Comparison of ENCODE assay signal across 17 cellular contexts in genomic region chr2:61492476-61492875, GRCh38. TPM values are rescaled to one million over a fixed set of nuclear protein-coding genes. Genes with fewer than 3 reads are reported as not detected.
DNase-seq lines count a peak whose midpoint lies in the region; ATAC-seq and TF ChIP-seq lines count a peak whose summit lies in the region.
"Had no signal": no experiment of that assay in that cellular context is flagged by ENCODE, and none has a peak within 500 bp of the region (broad histone marks: within the 10 kb centered on the region; RNA-seq: fewer than 3 reads in every experiment).

No MANE protein-coding gene starts in this region.

- no peak overlapping the region for H3K14ac ChIP-seq in H9 (ENCODE audit: insufficient read depth, low read length)

- no peaks in the 10 kb centered on the region for H3K27me3 Mint-ChIP-seq in MCF 10A (ENCODE audit: insufficient read depth, unreplicated experiment)
- no peaks in the 10 kb centered on the region for H3K27me3 Mint-ChIP-seq in Caco-2 (ENCODE audit: insufficient read depth, unreplicated experiment)
- no peaks in the 10 kb centered on the region for H3K27me3 Mint-ChIP-seq in activated naive CD8-positive, alpha-beta T cell treated with anti-CD3 and anti-CD28 coated beads, Interleukin-2, amount 50 U/mL, for 24 hours
- H3K27me3 Mint-ChIP-seq in progenitor cell of endocrine pancreas, result no peaks in the 10 kb centered on the region
- H3K27me3 Mint-ChIP-seq in H9 (ENCODE audit: low read depth), result no peaks in the 10 kb centered on the region

- no peak overlapping the region for H3K4me2 ChIP-seq in H9 (ENCODE audit: insufficient read depth, insufficient read length, low read length)

- no peak overlapping the region for H2AFZ ChIP-seq in H9 (ENCODE audit: low read length)

- no peak overlapping the region for H2BK20ac ChIP-seq in H9 (ENCODE audit: low read depth, low read length, poor library complexity, severe bottlenecking)

- no peak for TF ChIP-seq POLR2A in breast epithelium (IDR thresholded peaks at IDR 0.05)

- H3K4ac ChIP-seq in H9 (ENCODE audit: low read depth, low read length), result no peak overlapping the region

- no peak overlapping the region for H2BK15ac ChIP-seq in H9 (ENCODE audit: low read depth, low read length)

- no peak overlapping the region for H2AK5ac ChIP-seq in H9 (ENCODE audit: insufficient read length, low read length)

- H3K23me2 ChIP-seq in H9 (ENCODE audit: insufficient read length, low read depth, low read length, poor library complexity, severe bottlenecking), result no peaks in the 10 kb centered on the region

- no peak overlapping the region for H3K18ac ChIP-seq in H9 (ENCODE audit: insufficient read length, low read depth, low read length)

- H3K27ac ChIP-seq in breast epithelium, result no peak overlapping the region
- H3K27ac ChIP-seq in H9 (ENCODE audit: insufficient read length, low read depth, low read length), result no peak overlapping the region

- no peaks in the 10 kb centered on the region for H4K20me1 ChIP-seq in H9 (ENCODE audit: control insufficient read depth, insufficient read depth, insufficient read length)

- H4K5ac ChIP-seq in H9 (ENCODE audit: insufficient read length, low read depth, low read length), result no peak overlapping the region

- H3K4me1 ChIP-seq in breast epithelium (no peaks in the 10 kb centered on the region), Caco-2 (no peaks in the 10 kb centered on the region), H9 (ENCODE audit: insufficient read depth, low read length) (no peaks in the 10 kb centered on the region)

- TSS peak; percentile 65 for BruUV-seq in MCF 10A (replicated peaks; lab: Mats Ljungman, UMichigan)
- TSS peak; percentile 84 for BruUV-seq in Caco-2 (replicated peaks; lab: Mats Ljungman, UMichigan)

- H4K8ac ChIP-seq in H9 (replicated peaks; ENCODE audit: insufficient read length, low read depth, low read length), result no peak overlapping the region

- no peak for ATAC-seq in activated naive CD8-positive, alpha-beta T cell treated with anti-CD3 and anti-CD28 coated beads, Interleukin-2, amount 50 U/mL, for 24 hours
- ATAC-seq: Panc1, Right ventricle myocardium inferior had no signal

- H3K56ac ChIP-seq in H9 (ENCODE audit: insufficient read length, low read depth, low read length), result no peak overlapping the region

- H3K4me1 Mint-ChIP-seq in MCF 10A (ENCODE audit: insufficient read depth, unreplicated experiment) (peaks cover 11% of the 10 kb centered on the region), Caco-2 (ENCODE audit: low read depth, unreplicated experiment) (no peaks in the 10 kb centered on the region), progenitor cell of endocrine pancreas (ENCODE audit: low read depth) (no peaks in the 10 kb centered on the region), H9 (no peaks in the 10 kb centered on the region)
- H3K4me1 Mint-ChIP-seq in activated naive CD8-positive, alpha-beta T cell treated with anti-CD3 and anti-CD28 coated beads, Interleukin-2, amount 50 U/mL, for 24 hours, result peaks cover 24% of the 10 kb centered on the region

- no peak overlapping the region for H2BK120ac ChIP-seq in H9 (ENCODE audit: low read depth, low read length, poor library complexity, severe bottlenecking)

- no peak overlapping the region for H2BK5ac ChIP-seq in H9 (ENCODE audit: insufficient read length, low read length)

- H3K36me3 Mint-ChIP-seq in MCF 10A (ENCODE audit: insufficient read depth, unreplicated experiment) (peaks cover 96% of the 10 kb centered on the region), Caco-2 (ENCODE audit: insufficient read depth, unreplicated experiment) (peaks cover 98% of the 10 kb centered on the region), progenitor cell of endocrine pancreas (ENCODE audit: insufficient read depth) (peaks cover 30% of the 10 kb centered on the region), H9 (ENCODE audit: insufficient read depth in 1 of 3, low read depth in 3 of 3) (peaks cover 60 to 97% (median 93%) of the 10 kb centered on the region in 3 experiments; a peak in 6 of 7 replicates)
- peaks cover 71% of the 10 kb centered on the region for H3K36me3 Mint-ChIP-seq in activated naive CD8-positive, alpha-beta T cell treated with anti-CD3 and anti-CD28 coated beads, Interleukin-2, amount 50 U/mL, for 24 hours (ENCODE audit: low read depth)

- H3K4me3 Mint-ChIP-seq in MCF 10A (ENCODE audit: unreplicated experiment) (no peak overlapping the region), Caco-2 (ENCODE audit: unreplicated experiment) (no peak overlapping the region), progenitor cell of endocrine pancreas (ENCODE audit: low read depth) (no peak overlapping the region), H9 (no peak overlapping the region)
- H3K4me3 Mint-ChIP-seq in activated naive CD8-positive, alpha-beta T cell treated with anti-CD3 and anti-CD28 coated beads, Interleukin-2, amount 50 U/mL, for 24 hours, result no peak overlapping the region

- no peaks in the 10 kb centered on the region for H3K27me3 ChIP-seq in breast epithelium
- H3K27me3 ChIP-seq in Caco-2 (replicated peaks; ENCODE audit: control insufficient read depth, insufficient read depth, low read length), result no peaks in the 10 kb centered on the region
- H3K27me3 ChIP-seq in H9 (ENCODE audit: insufficient read depth, low read length), result no peaks in the 10 kb centered on the region

- POLR2A ChIA-PET in MCF 10A (lab: Yijun Ruan, JAX), result interaction anchor here (1.0 to 2.1 kb wide), 2 partner anchors 15 to 46 kb away, joined by 4 to 7 read pairs; partner anchors contain the start of gene XPO1
- POLR2A ChIA-PET in Caco-2 (lab: Charles Lee), result no interaction called here

- no peak overlapping the region for H3T11ph ChIP-seq in H9 (ENCODE audit: low read length)

- H3K79me1 ChIP-seq in H9 (ENCODE audit: insufficient read depth, low read depth, low read length, poor library complexity, severe bottlenecking), result no peaks in the 10 kb centered on the region

- H3K9me3 Mint-ChIP-seq in MCF 10A (ENCODE audit: unreplicated experiment), result no peaks in the 10 kb centered on the region
- H3K9me3 Mint-ChIP-seq in Caco-2 (ENCODE audit: unreplicated experiment), result no peaks in the 10 kb centered on the region
- H3K9me3 Mint-ChIP-seq in activated naive CD8-positive, alpha-beta T cell treated with anti-CD3 and anti-CD28 coated beads, Interleukin-2, amount 50 U/mL, for 24 hours, result no peaks in the 10 kb centered on the region
- H3K9me3 Mint-ChIP-seq in progenitor cell of endocrine pancreas (ENCODE audit: low read depth), result no peaks in the 10 kb centered on the region
- H3K9me3 Mint-ChIP-seq in H9, result no peaks in the 10 kb centered on the region

- intact Hi-C loops in MCF 10A (cut with micrococcal nuclease), result no loop called here
- intact Hi-C loops in breast epithelium (cut with DNase I; ENCODE audit: low total_unique reads), result no loop called here
- intact Hi-C loops in Caco-2 (cut with micrococcal nuclease; ENCODE audit: unreplicated experiment), result no loop called here

- peaks cover 2% of the 10 kb centered on the region; the same call in 1 of the 2 replicates for H3K79me2 ChIP-seq in H9 (ENCODE audit: insufficient read depth, low read length)

- no peak overlapping the region for H2BK12ac ChIP-seq in H9 (ENCODE audit: insufficient read length, low read depth, low read length)

- no peak overlapping the region for H4K91ac ChIP-seq in H9 (ENCODE audit: insufficient read length, low read depth, low read length)

- DNase-seq in MCF 10A (ENCODE audit: unreplicated experiment) (no peak), breast epithelium (ENCODE audit: low spot score in 2 of 2) (no peak), Caco-2 (no peak), progenitor cell of endocrine pancreas (ENCODE audit: low spot score, unreplicated experiment) (no peak), activated gamma-delta T cell treated with Interleukin-2 at 50 U/mL for 16 hours (no peak), H9 (no peak)
- DNase-seq in activated naive CD8-positive, alpha-beta T cell treated with anti-CD3 and anti-CD28 coated beads, Interleukin-2, amount 50 U/mL, for 24 hours, result no peak
- DNase-seq: ACHN, DMS53, HCEC 1CT, KBM-7, NCI-H1105 treated with DMSO at 0.1 percent for 48 hours, NCI-H187 treated with DMSO at 0.1 percent for 48 hours, NCI-H446 had no signal

- H3K4me3 ChIP-seq in breast epithelium (no peak overlapping the region), Caco-2 (ENCODE audit: low read depth, low read length) (no peak overlapping the region)
- H3K4me3 ChIP-seq: SK-N-MC had no signal

- H3K27ac Mint-ChIP-seq in MCF 10A (ENCODE audit: low read depth, unreplicated experiment) (no peak overlapping the region), Caco-2 (ENCODE audit: unreplicated experiment) (no peak overlapping the region), progenitor cell of endocrine pancreas (peak overlapping the region; percentile 12), H9 (0 out of 7 replicates have a peak overlapping the region, but pooled peaks of 1 of the 3 experiments have one; percentile 12)
- peak overlapping the region; percentile 67 for H3K27ac Mint-ChIP-seq in activated naive CD8-positive, alpha-beta T cell treated with anti-CD3 and anti-CD28 coated beads, Interleukin-2, amount 50 U/mL, for 24 hours

- CTCF ChIA-PET in MCF 10A (lab: Yijun Ruan, JAX) (interaction anchor here (0.7 kb wide), 1 partner anchor 38 kb away, joined by 3 read pairs; no protein-coding TSS in a partner anchor), Caco-2 (lab: Charles Lee) (no interaction called here)

- TF ChIP-seq CTCF in MCF 10A (IDR thresholded peaks at IDR 0.05; ENCODE audit: unreplicated experiment), result no peak
- no peak for TF ChIP-seq CTCF in breast epithelium (IDR thresholded peaks at IDR 0.05)
- TF ChIP-seq CTCF in Caco-2 (IDR thresholded peaks at IDR 0.05; ENCODE audit: insufficient read depth in 1 of 2, low read depth in 1 of 2, low read length in 1 of 2, severe bottlenecking in 1 of 2, unreplicated experiment in 1 of 2), result no peak
- TF ChIP-seq CTCF in progenitor cell of endocrine pancreas (IDR thresholded peaks at IDR 0.05; ENCODE audit: unreplicated experiment), result no peak
- no peak for TF ChIP-seq CTCF in H9 (conservative IDR thresholded peaks at IDR 0.05)

- no peak overlapping the region for H3K23ac ChIP-seq in H9 (ENCODE audit: insufficient read length, low read depth, low read length)

- no CpG with 5 or more reads among the region's 2 CpGs for WGBS in H9 (ENCODE audit: extremely low coverage, insufficient read length, low lambda C conversion rate)

- peaks cover 4% of the 10 kb centered on the region for H3K36me3 ChIP-seq in breast epithelium
- peaks cover 2% of the 10 kb centered on the region for H3K36me3 ChIP-seq in Caco-2 (ENCODE audit: control insufficient read depth, insufficient read depth, low read length)

- H3K9ac ChIP-seq in H9 (ENCODE audit: extremely low read depth, insufficient read length, low read length), result no peak overlapping the region

- H3K9me3 ChIP-seq in breast epithelium (no peaks in the 10 kb centered on the region), Caco-2 (no peaks in the 10 kb centered on the region), H9 (ENCODE audit: control insufficient read depth, low read depth, low read length) (no peaks in the 10 kb centered on the region)

RNA-seq across cellular contexts. Expression of gene USP34, which starts 21.6 kb away (rescaled TPM):
- total RNA-seq in MCF 10A (2022) (101 and 105 TPM in 2 replicates), breast epithelium (100 to 1,000 TPM; 148 to 260 (median 189) TPM), Caco-2 (2022) (100 and 101 TPM in 2 replicates), progenitor cell of endocrine pancreas (139 and 160 TPM in 2 replicates), H9 (2021) (84.3 and 93.9 TPM in 2 replicates)

RNA-seq across cellular contexts. Expression of gene XPO1, which starts 45.7 kb away (rescaled TPM):
- total RNA-seq in MCF 10A (2022) (131 and 148 TPM in 2 replicates), breast epithelium (100 to 1,000 TPM in 2 of 3 donors, 10 to 100 TPM in 1; 76.0 to 137 (median 129) TPM), Caco-2 (2022) (218 and 241 TPM in 2 replicates), progenitor cell of endocrine pancreas (224 and 236 TPM in 2 replicates), H9 (2021) (318 and 320 TPM in 2 replicates)

Comparison
In these comparisons a context has a peak if more than half of its experiments do, and no peak if none do; other contexts are left out.
1. H3K27ac Mint-ChIP-seq: peak in activated naive CD8-positive, alpha-beta T cell treated with anti-CD3 and anti-CD28 coated beads, Interleukin-2, amount 50 U/mL, for 24 hours (single experiment) and progenitor cell of endocrine pancreas (single experiment); none in MCF 10A (single experiment) and Caco-2 (single experiment).